Comparison of ENCODE assay signal across 1 cellular context in the genomic region with DNA sequence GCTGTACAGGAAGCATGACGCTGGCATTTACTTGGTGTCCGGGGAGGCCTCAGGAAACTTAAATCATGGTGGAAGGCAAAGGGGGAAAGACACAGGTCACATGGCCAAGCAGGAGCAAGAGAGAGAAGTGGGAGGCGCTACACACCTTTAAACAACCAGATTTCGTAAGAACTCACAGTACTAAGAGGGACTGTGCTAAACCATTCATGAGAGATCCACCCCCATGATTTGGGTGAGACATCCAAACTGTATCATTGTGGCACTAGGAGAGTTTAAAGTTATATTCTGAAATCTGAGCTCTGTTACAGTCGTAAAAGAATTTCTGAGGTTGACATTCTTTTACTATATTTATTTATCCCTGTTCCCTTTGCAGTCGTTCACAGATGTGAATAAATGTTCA.
TF ChIP-seq lines count a peak whose summit lies in the region.

No MANE protein-coding gene starts in this region.

TF ChIP-seq in HEK293, 187 proteins besides CTCF, POLR2A, EP300 and RAD21:
- no peak for TF ChIP-seq PRDM4 (tag by site-specific recombination; IDR thresholded peaks at IDR 0.05)
- no peak for TF ChIP-seq ZNF302 (tag by site-specific recombination; IDR thresholded peaks at IDR 0.05; ENCODE audit: low read depth)
- no peak for TF ChIP-seq ZNF23 (tag by site-specific recombination; IDR thresholded peaks at IDR 0.05; ENCODE audit: borderline replicate concordance)
- TF ChIP-seq ZFHX2 (tag by site-specific recombination; conservative IDR thresholded peaks at IDR 0.05): no peak
- no peak for TF ChIP-seq ZNF529 (tag by site-specific recombination; IDR thresholded peaks at IDR 0.05; ENCODE audit: insufficient replicate concordance)
- peak; percentile 21; the same call in 1 of the 2 replicates for TF ChIP-seq ZNF341 (tag by site-specific recombination; IDR thresholded peaks at IDR 0.05; ENCODE audit: low read depth)
- TF ChIP-seq ZBTB6 (tag by site-specific recombination; IDR thresholded peaks at IDR 0.05): no peak
- TF ChIP-seq, protein P1, sequence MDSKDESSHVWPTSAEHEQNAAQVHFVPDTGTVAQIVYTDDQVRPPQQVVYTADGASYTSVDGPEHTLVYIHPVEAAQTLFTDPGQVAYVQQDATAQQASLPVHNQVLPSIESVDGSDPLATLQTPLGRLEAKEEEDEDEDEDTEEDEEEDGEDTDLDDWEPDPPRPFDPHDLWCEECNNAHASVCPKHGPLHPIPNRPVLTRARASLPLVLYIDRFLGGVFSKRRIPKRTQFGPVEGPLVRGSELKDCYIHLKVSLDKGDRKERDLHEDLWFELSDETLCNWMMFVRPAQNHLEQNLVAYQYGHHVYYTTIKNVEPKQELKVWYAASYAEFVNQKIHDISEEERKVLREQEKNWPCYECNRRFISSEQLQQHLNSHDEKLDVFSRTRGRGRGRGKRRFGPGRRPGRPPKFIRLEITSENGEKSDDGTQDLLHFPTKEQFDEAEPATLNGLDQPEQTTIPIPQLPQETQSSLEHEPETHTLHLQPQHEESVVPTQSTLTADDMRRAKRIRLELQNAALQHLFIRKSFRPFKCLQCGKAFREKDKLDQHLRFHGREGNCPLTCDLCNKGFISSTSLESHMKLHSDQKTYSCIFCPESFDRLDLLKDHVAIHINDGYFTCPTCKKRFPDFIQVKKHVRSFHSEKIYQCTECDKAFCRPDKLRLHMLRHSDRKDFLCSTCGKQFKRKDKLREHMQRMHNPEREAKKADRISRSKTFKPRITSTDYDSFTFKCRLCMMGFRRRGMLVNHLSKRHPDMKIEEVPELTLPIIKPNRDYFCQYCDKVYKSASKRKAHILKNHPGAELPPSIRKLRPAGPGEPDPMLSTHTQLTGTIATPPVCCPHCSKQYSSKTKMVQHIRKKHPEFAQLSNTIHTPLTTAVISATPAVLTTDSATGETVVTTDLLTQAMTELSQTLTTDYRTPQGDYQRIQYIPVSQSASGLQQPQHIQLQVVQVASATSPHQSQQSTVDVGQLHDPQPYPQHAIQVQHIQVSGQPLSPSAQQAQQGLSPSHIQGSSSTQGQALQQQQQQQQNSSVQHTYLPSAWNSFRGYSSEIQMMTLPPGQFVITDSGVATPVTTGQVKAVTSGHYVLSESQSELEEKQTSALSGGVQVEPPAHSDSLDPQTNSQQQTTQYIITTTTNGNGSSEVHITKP (tag by site-specific recombination; IDR thresholded peaks at IDR 0.05): peak; percentile 79
- TF ChIP-seq, protein P2, sequence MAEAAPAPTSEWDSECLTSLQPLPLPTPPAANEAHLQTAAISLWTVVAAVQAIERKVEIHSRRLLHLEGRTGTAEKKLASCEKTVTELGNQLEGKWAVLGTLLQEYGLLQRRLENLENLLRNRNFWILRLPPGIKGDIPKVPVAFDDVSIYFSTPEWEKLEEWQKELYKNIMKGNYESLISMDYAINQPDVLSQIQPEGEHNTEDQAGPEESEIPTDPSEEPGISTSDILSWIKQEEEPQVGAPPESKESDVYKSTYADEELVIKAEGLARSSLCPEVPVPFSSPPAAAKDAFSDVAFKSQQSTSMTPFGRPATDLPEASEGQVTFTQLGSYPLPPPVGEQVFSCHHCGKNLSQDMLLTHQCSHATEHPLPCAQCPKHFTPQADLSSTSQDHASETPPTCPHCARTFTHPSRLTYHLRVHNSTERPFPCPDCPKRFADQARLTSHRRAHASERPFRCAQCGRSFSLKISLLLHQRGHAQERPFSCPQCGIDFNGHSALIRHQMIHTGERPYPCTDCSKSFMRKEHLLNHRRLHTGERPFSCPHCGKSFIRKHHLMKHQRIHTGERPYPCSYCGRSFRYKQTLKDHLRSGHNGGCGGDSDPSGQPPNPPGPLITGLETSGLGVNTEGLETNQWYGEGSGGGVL (tag by site-specific recombination; IDR thresholded peaks at IDR 0.05): no peak
- TF ChIP-seq ZNF350 (tag by site-specific recombination; IDR thresholded peaks at IDR 0.05): no peak
- TF ChIP-seq ZNF654 (tag by site-specific recombination; IDR thresholded peaks at IDR 0.05; ENCODE audit: low read depth): no peak
- TF ChIP-seq ZNF394 (tag by site-specific recombination; IDR thresholded peaks at IDR 0.05; ENCODE audit: borderline replicate concordance): no peak
- TF ChIP-seq, protein P3, sequence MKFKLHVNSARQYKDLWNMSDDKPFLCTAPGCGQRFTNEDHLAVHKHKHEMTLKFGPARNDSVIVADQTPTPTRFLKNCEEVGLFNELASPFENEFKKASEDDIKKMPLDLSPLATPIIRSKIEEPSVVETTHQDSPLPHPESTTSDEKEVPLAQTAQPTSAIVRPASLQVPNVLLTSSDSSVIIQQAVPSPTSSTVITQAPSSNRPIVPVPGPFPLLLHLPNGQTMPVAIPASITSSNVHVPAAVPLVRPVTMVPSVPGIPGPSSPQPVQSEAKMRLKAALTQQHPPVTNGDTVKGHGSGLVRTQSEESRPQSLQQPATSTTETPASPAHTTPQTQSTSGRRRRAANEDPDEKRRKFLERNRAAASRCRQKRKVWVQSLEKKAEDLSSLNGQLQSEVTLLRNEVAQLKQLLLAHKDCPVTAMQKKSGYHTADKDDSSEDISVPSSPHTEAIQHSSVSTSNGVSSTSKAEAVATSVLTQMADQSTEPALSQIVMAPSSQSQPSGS (tag by site-specific recombination; IDR thresholded peaks at IDR 0.05; ENCODE audit: low read depth): no peak
